In the genomic region with DNA sequence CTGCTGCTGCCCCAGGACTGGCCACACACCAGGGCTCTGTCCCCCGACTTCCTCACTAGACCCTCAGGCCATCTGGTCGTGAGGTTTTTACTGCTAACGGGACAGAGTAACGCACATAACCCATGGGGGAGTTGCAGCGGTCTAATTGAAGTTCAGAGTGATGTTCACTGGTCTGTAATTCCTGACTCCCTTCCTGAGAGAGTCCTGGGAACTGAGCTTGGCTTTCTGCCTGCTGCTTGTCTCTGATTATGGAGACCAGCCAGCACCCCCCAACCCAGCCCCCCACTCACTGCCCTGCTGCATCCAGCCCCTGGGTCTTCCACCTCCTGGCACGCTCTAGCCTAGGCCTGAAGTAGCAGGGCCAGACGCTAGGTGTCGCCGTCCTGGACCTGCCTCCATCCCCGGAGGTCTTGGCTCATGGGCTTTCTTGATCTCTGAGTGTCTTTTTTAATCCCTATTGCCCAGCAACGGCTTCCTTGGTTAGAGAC, we compare ENCODE assay signal across 8 cellular contexts.
DNase-seq lines count a peak whose midpoint lies in the region; ATAC-seq and TF ChIP-seq lines count a peak whose summit lies in the region.

No MANE protein-coding gene starts in this region.

- H3K4me1 ChIP-seq in spleen, result peaks cover 37 to 95% (median 70%) of the 10 kb centered on the region in 6 donors

- H3K9me3 Mint-ChIP-seq in activated B cell treated with CpG ODN at 0.5 μM for 24 hours, result no peaks in the 10 kb centered on the region
- no peaks in the 10 kb centered on the region for H3K9me3 Mint-ChIP-seq in natural killer cell treated with Interleukin-12 subunit alpha and Interleukin-12 subunit beta and Interleukin-15 and Interleukin-18, amount 100 ng/mL, for 72 hours

- peaks cover 2% of the 10 kb centered on the region for H3K36me3 Mint-ChIP-seq in activated B cell treated with CpG ODN at 0.5 μM for 24 hours (ENCODE audit: low read depth)
- no peaks in the 10 kb centered on the region for H3K36me3 Mint-ChIP-seq in natural killer cell treated with Interleukin-12 subunit alpha and Interleukin-12 subunit beta and Interleukin-15 and Interleukin-18, amount 100 ng/mL, for 72 hours

- H3K36me3 ChIP-seq in GM06990 (ENCODE audit: control insufficient read depth, insufficient read depth, low read length) (no peaks in the 10 kb centered on the region), spleen (no peaks in the 10 kb centered on the region)

- CTCF ChIA-PET in activated B cell treated with CpG ODN at 0.5 μM for 24 hours (lab: Charles Lee), result interaction anchor here (0.7 to 3.7 kb wide), 13 partner anchors 11 to 310 kb away, joined by 3 to 25 read pairs (median 4); no protein-coding TSS in a partner anchor

- H3K27ac ChIP-seq in spleen, result peak overlapping the region in 7 of 8 donors; percentile 33 to 86 (median 68)

- intact Hi-C loops in activated B cell treated with CpG ODN at 0.5 μM for 24 hours (cut with micrococcal nuclease), result loop anchor here (1.0 to 5.0 kb wide), 4 partner anchors 120 to 295 kb away; a partner anchor contains a TSS
- intact Hi-C loops in spleen (cut with DNase I; ENCODE audit: low total_unique reads), result no loop called here

- peak; percentile 55 for ATAC-seq in HG02588 (IDR thresholded peaks at IDR 0.05; ENCODE audit: unreplicated experiment)
- ATAC-seq in activated B cell treated with CpG ODN at 0.5 μM for 24 hours (ENCODE audit: low read depth), result peak; percentile 56
- no peak for ATAC-seq in natural killer cell treated with Interleukin-12 subunit alpha and Interleukin-12 subunit beta and Interleukin-15 and Interleukin-18, amount 100 ng/mL, for 72 hours

- no peaks in the 10 kb centered on the region for H3K27me3 Mint-ChIP-seq in activated B cell treated with CpG ODN at 0.5 μM for 24 hours
- peaks cover 0 to 12% of the 10 kb centered on the region in 2 donors for H3K27me3 Mint-ChIP-seq in natural killer cell treated with Interleukin-12 subunit alpha and Interleukin-12 subunit beta and Interleukin-15 and Interleukin-18, amount 100 ng/mL, for 72 hours

- H3K27me3 ChIP-seq in GM06990 (replicated peaks; ENCODE audit: control insufficient read depth, insufficient read depth, low read length), result no peaks in the 10 kb centered on the region
- no peaks in the 10 kb centered on the region for H3K27me3 ChIP-seq in spleen (replicated peaks in 1 of 7)

- POLR2A ChIA-PET in activated B cell treated with CpG ODN at 0.5 μM for 24 hours (lab: Charles Lee), result interaction anchor here (0.6 to 3.7 kb wide), 22 partner anchors 26 to 436 kb away, joined by 3 to 34 read pairs (median 4); a partner anchor contains a TSS

- DNase-seq in GM06990 (ENCODE audit: extremely low read depth, insufficient read length) (peak; percentile 56), activated B cell treated with CpG ODN at 0.5 μM for 24 hours (peak; percentile 46), germinal center (ENCODE audit: low spot score) (peak; percentile 80), spleen (peak; percentile 86), superior temporal gyrus (ENCODE audit: extremely low spot score) (no peak), NCI-H1092 (lab: John Stamatoyannopoulos, UW) (no peak)
- no peak for DNase-seq in natural killer cell treated with Interleukin-12 subunit alpha and Interleukin-12 subunit beta and Interleukin-15 and Interleukin-18, amount 100 ng/mL, for 72 hours (ENCODE audit: low spot score)

- H3K9me3 ChIP-seq in spleen, result no peaks in the 10 kb centered on the region

- 33 to 54% (median 46%) methylated on average over 11 of the region's 11 CpGs for WGBS in spleen, 5 donors

- TF ChIP-seq POLR2A in spleen (IDR thresholded peaks at IDR 0.05), result no peak

- H3K4me3 Mint-ChIP-seq in activated B cell treated with CpG ODN at 0.5 μM for 24 hours, result peak overlapping the region; percentile 76
- no peak overlapping the region for H3K4me3 Mint-ChIP-seq in natural killer cell treated with Interleukin-12 subunit alpha and Interleukin-12 subunit beta and Interleukin-15 and Interleukin-18, amount 100 ng/mL, for 72 hours

- peaks cover 99% of the 10 kb centered on the region for H3K4me1 Mint-ChIP-seq in activated B cell treated with CpG ODN at 0.5 μM for 24 hours
- peaks cover 19 to 23% of the 10 kb centered on the region in 2 donors for H3K4me1 Mint-ChIP-seq in natural killer cell treated with Interleukin-12 subunit alpha and Interleukin-12 subunit beta and Interleukin-15 and Interleukin-18, amount 100 ng/mL, for 72 hours (ENCODE audit: low read depth in 2 of 2)

- peak; percentile 85 for TF ChIP-seq CTCF in GM06990 (IDR thresholded peaks at IDR 0.05; ENCODE audit: insufficient read depth, low read length, poor library complexity, severe bottlenecking)
- no peak for TF ChIP-seq CTCF in activated B cell treated with CpG ODN at 0.5 μM for 24 hours (IDR thresholded peaks at IDR 0.05)
- peak in 10 of 11 experiments; percentile 20 to 64 (median 56) for TF ChIP-seq CTCF in spleen (IDR thresholded peaks at IDR 0.05 in 8 of 11, conservative IDR thresholded peaks at IDR 0.05 in 3 of 11)

- H3K27ac Mint-ChIP-seq in activated B cell treated with CpG ODN at 0.5 μM for 24 hours, result peak overlapping the region; percentile 87
- H3K27ac Mint-ChIP-seq in natural killer cell treated with Interleukin-12 subunit alpha and Interleukin-12 subunit beta and Interleukin-15 and Interleukin-18, amount 100 ng/mL, for 72 hours, result no peak overlapping the region

- no peak overlapping the region for H3K4me3 ChIP-seq in GM06990 (replicated peaks; ENCODE audit: low read depth, low read length)
- peak overlapping the region in 1 of 8 donors; percentile 53 for H3K4me3 ChIP-seq in spleen

Comparison
In these comparisons a context has a peak if more than half of its experiments do, and no peak if none do; other contexts are left out.
1. DNase-seq: peak in GM06990 (single experiment), activated B cell treated with CpG ODN at 0.5 μM for 24 hours (single experiment), germinal center (single experiment) and spleen (single experiment); none in natural killer cell treated with Interleukin-12 subunit alpha and Interleukin-12 subunit beta and Interleukin-15 and Interleukin-18, amount 100 ng/mL, for 72 hours (single experiment), superior temporal gyrus (single experiment) and NCI-H1092 (single experiment).
2. ATAC-seq: peak in HG02588 (single experiment) and activated B cell treated with CpG ODN at 0.5 μM for 24 hours (single experiment); none in natural killer cell treated with Interleukin-12 subunit alpha and Interleukin-12 subunit beta and Interleukin-15 and Interleukin-18, amount 100 ng/mL, for 72 hours (0 of 2).